In the genomic region with DNA sequence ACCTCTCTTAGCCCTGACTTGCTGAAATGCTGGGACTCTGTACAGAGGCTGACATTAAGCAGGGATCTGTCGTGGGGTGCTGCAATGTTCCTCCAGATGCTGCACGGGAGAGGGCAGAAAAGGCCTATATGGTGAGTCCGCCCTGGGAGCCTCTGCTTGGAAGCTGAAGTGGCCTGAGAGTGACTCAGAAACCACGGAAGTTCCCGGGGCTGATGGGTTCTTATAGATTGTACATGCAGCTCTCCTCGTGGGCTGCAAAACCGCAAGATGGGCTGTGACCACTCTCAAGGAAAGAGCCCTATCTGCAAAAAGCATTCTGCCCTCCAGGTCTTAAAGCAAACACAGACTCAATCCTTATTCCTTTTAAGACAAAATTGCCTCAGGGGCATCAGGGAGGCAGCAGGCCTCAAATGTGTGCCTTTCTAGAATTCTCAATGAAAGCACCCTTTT, we compare ENCODE assay signal across 10 cellular contexts.
DNase-seq lines count a peak whose midpoint lies in the region; ATAC-seq and TF ChIP-seq lines count a peak whose summit lies in the region.
"Had no signal": no experiment of that assay in that cellular context is flagged by ENCODE, and none has a peak within 500 bp of the region (broad histone marks: within the 10 kb centered on the region; RNA-seq: fewer than 3 reads in every experiment).

No MANE protein-coding gene starts in this region.

- no peak overlapping the region for H3K4me3 ChIP-seq in foreskin fibroblast (ENCODE audit: low read depth in 1 of 2, low read length in 2 of 2)
- no peak overlapping the region for H3K4me3 ChIP-seq in WERI-Rb-1 (ENCODE audit: low read depth, low read length)

- no peaks in the 10 kb centered on the region for H3K9me3 ChIP-seq in WERI-Rb-1 (ENCODE audit: severe bottlenecking)

- ATAC-seq in GM21529 (IDR thresholded peaks at IDR 0.05; ENCODE audit: unreplicated experiment), result peak; percentile 44
- ATAC-seq in SK-N-SH treated with all-trans-retinoic acid at 6 μM for 48 hours, result peak; percentile 27
- no peak for ATAC-seq in HG03457 (IDR thresholded peaks at IDR 0.05; ENCODE audit: unreplicated experiment)
- no peak for ATAC-seq in GM21737 (IDR thresholded peaks at IDR 0.05; ENCODE audit: unreplicated experiment)

- no peak overlapping the region for H3K27ac ChIP-seq in WERI-Rb-1
- H3K27ac ChIP-seq: VCaP had no signal

- in situ Hi-C loops in ACHN (cut with HindIII; ENCODE audit: low pct_ligation_motif_present, low pct_unique_long_range_greater_than_20kb, low sequenced_read_pairs), result no loop called here

- peak; percentile 10 for DNase-seq in ACHN
- DNase-seq in foreskin fibroblast, result peak; percentile 87 to 92
- no peak for DNase-seq in WERI-Rb-1
- no peak for DNase-seq in NCI-H1694 (lab: John Stamatoyannopoulos, UW)
- DNase-seq: right cardiac atrium had no signal

- no peak for TF ChIP-seq CTCF in foreskin fibroblast (IDR thresholded peaks at IDR 0.05; ENCODE audit: low read depth, low read length)
- TF ChIP-seq CTCF in WERI-Rb-1 (IDR thresholded peaks at IDR 0.05; ENCODE audit: low read depth, low read length), result no peak

- no peaks in the 10 kb centered on the region for H3K27me3 ChIP-seq in WERI-Rb-1 (ENCODE audit: insufficient read depth, low read depth, severe bottlenecking)

- H3K36me3 ChIP-seq in WERI-Rb-1, result no peaks in the 10 kb centered on the region

TF ChIP-seq in SK-N-SH treated with all-trans-retinoic acid at 6 μM for 48 hours, 23 proteins besides CTCF, POLR2A, EP300 and RAD21:
- TF ChIP-seq, protein P1, sequence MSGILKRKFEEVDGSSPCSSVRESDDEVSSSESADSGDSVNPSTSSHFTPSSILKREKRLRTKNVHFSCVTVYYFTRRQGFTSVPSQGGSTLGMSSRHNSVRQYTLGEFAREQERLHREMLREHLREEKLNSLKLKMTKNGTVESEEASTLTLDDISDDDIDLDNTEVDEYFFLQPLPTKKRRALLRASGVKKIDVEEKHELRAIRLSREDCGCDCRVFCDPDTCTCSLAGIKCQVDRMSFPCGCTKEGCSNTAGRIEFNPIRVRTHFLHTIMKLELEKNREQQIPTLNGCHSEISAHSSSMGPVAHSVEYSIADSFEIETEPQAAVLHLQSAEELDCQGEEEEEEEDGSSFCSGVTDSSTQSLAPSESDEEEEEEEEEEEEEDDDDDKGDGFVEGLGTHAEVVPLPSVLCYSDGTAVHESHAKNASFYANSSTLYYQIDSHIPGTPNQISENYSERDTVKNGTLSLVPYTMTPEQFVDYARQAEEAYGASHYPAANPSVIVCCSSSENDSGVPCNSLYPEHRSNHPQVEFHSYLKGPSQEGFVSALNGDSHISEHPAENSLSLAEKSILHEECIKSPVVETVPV (CRISPR knock-in tag; IDR thresholded peaks at IDR 0.05), result no peak
- TF ChIP-seq ZFP30 (CRISPR knock-in tag; IDR thresholded peaks at IDR 0.05), result no peak
- no peak for TF ChIP-seq CSDC2 (CRISPR knock-in tag; IDR thresholded peaks at IDR 0.05)
- TF ChIP-seq ZC3H10 (CRISPR knock-in tag; IDR thresholded peaks at IDR 0.05), result no peak
- no peak for TF ChIP-seq PPARA (CRISPR knock-in tag; IDR thresholded peaks at IDR 0.05; ENCODE audit: borderline replicate concordance)
- TF ChIP-seq SNAI2 (CRISPR knock-in tag; IDR thresholded peaks at IDR 0.05), result no peak
- TF ChIP-seq BACH2 (CRISPR knock-in tag; IDR thresholded peaks at IDR 0.05; ENCODE audit: borderline replicate concordance), result no peak
- TF ChIP-seq, protein P2, sequence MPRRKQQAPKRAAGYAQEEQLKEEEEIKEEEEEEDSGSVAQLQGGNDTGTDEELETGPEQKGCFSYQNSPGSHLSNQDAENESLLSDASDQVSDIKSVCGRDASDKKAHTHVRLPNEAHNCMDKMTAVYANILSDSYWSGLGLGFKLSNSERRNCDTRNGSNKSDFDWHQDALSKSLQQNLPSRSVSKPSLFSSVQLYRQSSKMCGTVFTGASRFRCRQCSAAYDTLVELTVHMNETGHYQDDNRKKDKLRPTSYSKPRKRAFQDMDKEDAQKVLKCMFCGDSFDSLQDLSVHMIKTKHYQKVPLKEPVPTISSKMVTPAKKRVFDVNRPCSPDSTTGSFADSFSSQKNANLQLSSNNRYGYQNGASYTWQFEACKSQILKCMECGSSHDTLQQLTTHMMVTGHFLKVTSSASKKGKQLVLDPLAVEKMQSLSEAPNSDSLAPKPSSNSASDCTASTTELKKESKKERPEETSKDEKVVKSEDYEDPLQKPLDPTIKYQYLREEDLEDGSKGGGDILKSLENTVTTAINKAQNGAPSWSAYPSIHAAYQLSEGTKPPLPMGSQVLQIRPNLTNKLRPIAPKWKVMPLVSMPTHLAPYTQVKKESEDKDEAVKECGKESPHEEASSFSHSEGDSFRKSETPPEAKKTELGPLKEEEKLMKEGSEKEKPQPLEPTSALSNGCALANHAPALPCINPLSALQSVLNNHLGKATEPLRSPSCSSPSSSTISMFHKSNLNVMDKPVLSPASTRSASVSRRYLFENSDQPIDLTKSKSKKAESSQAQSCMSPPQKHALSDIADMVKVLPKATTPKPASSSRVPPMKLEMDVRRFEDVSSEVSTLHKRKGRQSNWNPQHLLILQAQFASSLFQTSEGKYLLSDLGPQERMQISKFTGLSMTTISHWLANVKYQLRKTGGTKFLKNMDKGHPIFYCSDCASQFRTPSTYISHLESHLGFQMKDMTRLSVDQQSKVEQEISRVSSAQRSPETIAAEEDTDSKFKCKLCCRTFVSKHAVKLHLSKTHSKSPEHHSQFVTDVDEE (CRISPR knock-in tag; IDR thresholded peaks at IDR 0.05), result no peak
- TF ChIP-seq ZNF70 (CRISPR knock-in tag; IDR thresholded peaks at IDR 0.05), result no peak
- no peak for TF ChIP-seq PATZ1 (CRISPR knock-in tag; IDR thresholded peaks at IDR 0.05; ENCODE audit: borderline replicate concordance)
- TF ChIP-seq, protein P3, sequence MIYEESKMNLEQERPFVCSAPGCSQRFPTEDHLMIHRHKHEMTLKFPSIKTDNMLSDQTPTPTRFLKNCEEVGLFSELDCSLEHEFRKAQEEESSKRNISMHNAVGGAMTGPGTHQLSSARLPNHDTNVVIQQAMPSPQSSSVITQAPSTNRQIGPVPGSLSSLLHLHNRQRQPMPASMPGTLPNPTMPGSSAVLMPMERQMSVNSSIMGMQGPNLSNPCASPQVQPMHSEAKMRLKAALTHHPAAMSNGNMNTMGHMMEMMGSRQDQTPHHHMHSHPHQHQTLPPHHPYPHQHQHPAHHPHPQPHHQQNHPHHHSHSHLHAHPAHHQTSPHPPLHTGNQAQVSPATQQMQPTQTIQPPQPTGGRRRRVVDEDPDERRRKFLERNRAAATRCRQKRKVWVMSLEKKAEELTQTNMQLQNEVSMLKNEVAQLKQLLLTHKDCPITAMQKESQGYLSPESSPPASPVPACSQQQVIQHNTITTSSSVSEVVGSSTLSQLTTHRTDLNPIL (CRISPR knock-in tag; IDR thresholded peaks at IDR 0.05; ENCODE audit: low read depth), result no peak
- no peak for TF ChIP-seq ISL1 (CRISPR knock-in tag; IDR thresholded peaks at IDR 0.05)
- TF ChIP-seq, protein P4, sequence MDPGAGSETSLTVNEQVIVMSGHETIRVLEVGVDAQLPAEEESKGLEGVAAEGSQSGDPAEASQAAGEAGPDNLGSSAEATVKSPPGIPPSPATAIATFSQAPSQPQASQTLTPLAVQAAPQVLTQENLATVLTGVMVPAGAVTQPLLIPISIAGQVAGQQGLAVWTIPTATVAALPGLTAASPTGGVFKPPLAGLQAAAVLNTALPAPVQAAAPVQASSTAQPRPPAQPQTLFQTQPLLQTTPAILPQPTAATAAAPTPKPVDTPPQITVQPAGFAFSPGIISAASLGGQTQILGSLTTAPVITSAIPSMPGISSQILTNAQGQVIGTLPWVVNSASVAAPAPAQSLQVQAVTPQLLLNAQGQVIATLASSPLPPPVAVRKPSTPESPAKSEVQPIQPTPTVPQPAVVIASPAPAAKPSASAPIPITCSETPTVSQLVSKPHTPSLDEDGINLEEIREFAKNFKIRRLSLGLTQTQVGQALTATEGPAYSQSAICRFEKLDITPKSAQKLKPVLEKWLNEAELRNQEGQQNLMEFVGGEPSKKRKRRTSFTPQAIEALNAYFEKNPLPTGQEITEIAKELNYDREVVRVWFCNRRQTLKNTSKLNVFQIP (CRISPR knock-in tag; IDR thresholded peaks at IDR 0.05; ENCODE audit: borderline replicate concordance, low read depth), result no peak
- no peak for TF ChIP-seq ZNF8 (CRISPR knock-in tag; IDR thresholded peaks at IDR 0.05)
- no peak for TF ChIP-seq GLIS3 (CRISPR knock-in tag; IDR thresholded peaks at IDR 0.05)
- no peak for TF ChIP-seq RARB (CRISPR knock-in tag; IDR thresholded peaks at IDR 0.05)
- TF ChIP-seq TCF4 (CRISPR knock-in tag; IDR thresholded peaks at IDR 0.05; ENCODE audit: borderline replicate concordance), result no peak
- no peak for TF ChIP-seq ZFP3 (CRISPR knock-in tag; IDR thresholded peaks at IDR 0.05)
- TF ChIP-seq ESRRG (CRISPR knock-in tag; IDR thresholded peaks at IDR 0.05), result no peak

Comparison
In these comparisons a context has a peak if more than half of its experiments do, and no peak if none do; other contexts are left out.
1. DNase-seq: peak in ACHN (single experiment) and foreskin fibroblast (2 of 2); none in WERI-Rb-1 (single experiment) and NCI-H1694 (single experiment).
2. ATAC-seq: peak in GM21529 (single experiment) and SK-N-SH treated with all-trans-retinoic acid at 6 μM for 48 hours (single experiment); none in HG03457 (single experiment) and GM21737 (single experiment).